In genomic region chr4:52015366-52015765, GRCh38 we compare ENCODE assay signal across 10 cellular contexts. TPM values are rescaled to one million over a fixed set of nuclear protein-coding genes. Genes with fewer than 3 reads are reported as not detected.
DNase-seq lines count a peak whose midpoint lies in the region; ATAC-seq and TF ChIP-seq lines count a peak whose summit lies in the region.
"Had no signal": no experiment of that assay in that cellular context is flagged by ENCODE, and none has a peak within 500 bp of the region (broad histone marks: within the 10 kb centered on the region; RNA-seq: fewer than 3 reads in every experiment).

No MANE protein-coding gene starts in this region.

- no peak for ATAC-seq in stimulated activated memory B cell treated with anti-CD40 and anti-IgM and Interleukin-4, amounts not matched to agents 10 μg/mL and 1 μg/mL and 100 μg/mL, for 72 hours
- no peak for ATAC-seq in T-cell (replicated peaks in 1 of 4)
- no peak for ATAC-seq in HG03135 (IDR thresholded peaks at IDR 0.05; ENCODE audit: unreplicated experiment)

- H3K9me3 Mint-ChIP-seq in endodermal cell (no peaks in the 10 kb centered on the region), T-cell (no peaks in the 10 kb centered on the region)
- H3K9me3 Mint-ChIP-seq in stimulated activated memory B cell treated with anti-CD40 and anti-IgM and Interleukin-4, amounts not matched to agents 10 μg/mL and 1 μg/mL and 100 μg/mL, for 72 hours = no peaks in the 10 kb centered on the region
- H3K9me3 Mint-ChIP-seq: dendritic cell treated with granulocyte-macrophage colony-stimulating factor and Interleukin-4, amounts not matched to agents 40 ng/mL and 50 ng/mL, for 4 days had no signal

- no peak overlapping the region for H3K9ac ChIP-seq in OCI-LY3 (ENCODE audit: low read length)
- H3K9ac ChIP-seq in endodermal cell (ENCODE audit: extremely low read depth, low read length, poor library complexity, severe bottlenecking) = no peak overlapping the region

- no peaks in the 10 kb centered on the region for H3K9me3 ChIP-seq in OCI-LY3 (ENCODE audit: insufficient read depth, low read length)
- H3K9me3 ChIP-seq in endodermal cell (ENCODE audit: control insufficient read depth, low read length) = no peaks in the 10 kb centered on the region

- peak; percentile 21; the same call in 1 of the 2 replicates for TF ChIP-seq CTCF in OCI-LY3 (IDR thresholded peaks at IDR 0.05; ENCODE audit: low read depth, low read length)
- TF ChIP-seq CTCF in endodermal cell (conservative IDR thresholded peaks at IDR 0.05) = peak; percentile 72

- POLR2A ChIA-PET in T-cell (lab: Charles Lee) = no interaction called here

- H3K4me3 ChIP-seq in OCI-LY3 (ENCODE audit: low read length) (no peak overlapping the region), endodermal cell (ENCODE audit: low read length) (no peak overlapping the region)

- peaks cover 10% of the 10 kb centered on the region for H3K4me1 ChIP-seq in OCI-LY3 (ENCODE audit: low read length)
- peaks cover 11% of the 10 kb centered on the region for H3K4me1 ChIP-seq in endodermal cell (ENCODE audit: control insufficient read depth, insufficient read depth, low read length)

- H3K4me3 Mint-ChIP-seq in endodermal cell (no peak overlapping the region), T-cell (no peak overlapping the region)
- no peak overlapping the region for H3K4me3 Mint-ChIP-seq in stimulated activated memory B cell treated with anti-CD40 and anti-IgM and Interleukin-4, amounts not matched to agents 10 μg/mL and 1 μg/mL and 100 μg/mL, for 72 hours
- H3K4me3 Mint-ChIP-seq: dendritic cell treated with granulocyte-macrophage colony-stimulating factor and Interleukin-4, amounts not matched to agents 40 ng/mL and 50 ng/mL, for 4 days had no signal

- H3K27ac Mint-ChIP-seq in endodermal cell = no peak overlapping the region
- H3K27ac Mint-ChIP-seq in stimulated activated memory B cell treated with anti-CD40 and anti-IgM and Interleukin-4, amounts not matched to agents 10 μg/mL and 1 μg/mL and 100 μg/mL, for 72 hours = no peak overlapping the region
- H3K27ac Mint-ChIP-seq in T-cell = no peak overlapping the region
- H3K27ac Mint-ChIP-seq: dendritic cell treated with granulocyte-macrophage colony-stimulating factor and Interleukin-4, amounts not matched to agents 40 ng/mL and 50 ng/mL, for 4 days had no signal

- no peaks in the 10 kb centered on the region for H3K27me3 Mint-ChIP-seq in endodermal cell (ENCODE audit: insufficient read depth)
- H3K27me3 Mint-ChIP-seq in stimulated activated memory B cell treated with anti-CD40 and anti-IgM and Interleukin-4, amounts not matched to agents 10 μg/mL and 1 μg/mL and 100 μg/mL, for 72 hours = no peaks in the 10 kb centered on the region
- H3K27me3 Mint-ChIP-seq in T-cell = no peaks in the 10 kb centered on the region
- H3K27me3 Mint-ChIP-seq: dendritic cell treated with granulocyte-macrophage colony-stimulating factor and Interleukin-4, amounts not matched to agents 40 ng/mL and 50 ng/mL, for 4 days had no signal

- CTCF ChIA-PET in T-cell (lab: Charles Lee) = no interaction called here

- H3K36me3 ChIP-seq in OCI-LY3 (replicated peaks; ENCODE audit: low read depth, low read length) = no peaks in the 10 kb centered on the region
- H3K36me3 ChIP-seq in endodermal cell (ENCODE audit: control insufficient read depth, insufficient read depth, low read length) = peaks cover 5% of the 10 kb centered on the region

- peaks cover 16% of the 10 kb centered on the region for H3K4me1 Mint-ChIP-seq in endodermal cell
- H3K4me1 Mint-ChIP-seq in stimulated activated memory B cell treated with anti-CD40 and anti-IgM and Interleukin-4, amounts not matched to agents 10 μg/mL and 1 μg/mL and 100 μg/mL, for 72 hours = peaks cover 6% of the 10 kb centered on the region
- peaks cover 0 to 3% (median 0%) of the 10 kb centered on the region in 3 donors for H3K4me1 Mint-ChIP-seq in T-cell

- DNase-seq in NCI-H1694 treated with DMSO at 0.1 percent for 48 hours (lab: John Stamatoyannopoulos, UW) = peak; percentile 6
- DNase-seq in NCI-H1694 (lab: John Stamatoyannopoulos, UW) = no peak
- no peak for DNase-seq in endodermal cell
- peak; percentile 39 for DNase-seq in renal cortical epithelial cell (ENCODE audit: low read depth)
- no peak for DNase-seq in T-cell
- DNase-seq: T1000 had no signal

- H3K27me3 ChIP-seq in OCI-LY3 (ENCODE audit: low read depth, low read length) = no peaks in the 10 kb centered on the region
- no peaks in the 10 kb centered on the region for H3K27me3 ChIP-seq in endodermal cell (ENCODE audit: control insufficient read depth, insufficient read depth, low read length, poor library complexity, severe bottlenecking)

- H3K4me2 ChIP-seq in OCI-LY3 (ENCODE audit: low read length) = 0 out of 2 replicates have a peak overlapping the region, but pooled peaks have one; percentile 16

- no peak overlapping the region for H2AFZ ChIP-seq in OCI-LY3 (ENCODE audit: low read depth, low read length)

- no peaks in the 10 kb centered on the region for H4K20me1 ChIP-seq in OCI-LY3 (ENCODE audit: insufficient read depth, low read length)

- H3K27ac ChIP-seq in OCI-LY3 (ENCODE audit: low read length) (no peak overlapping the region), endodermal cell (ENCODE audit: low read depth, low read length) (no peak overlapping the region)

- H3K36me3 Mint-ChIP-seq in endodermal cell (ENCODE audit: low read depth) (peaks cover 1% of the 10 kb centered on the region), T-cell (peaks cover 2% of the 10 kb centered on the region)
- H3K36me3 Mint-ChIP-seq in stimulated activated memory B cell treated with anti-CD40 and anti-IgM and Interleukin-4, amounts not matched to agents 10 μg/mL and 1 μg/mL and 100 μg/mL, for 72 hours = peaks cover 4% of the 10 kb centered on the region

- no peaks in the 10 kb centered on the region for H3K79me2 ChIP-seq in OCI-LY3 (ENCODE audit: low read length)

- WGBS in endodermal cell (ENCODE audit: insufficient coverage in 1 of 2, insufficient read length in 1 of 2), 2 experiments = 84 to 91% methylated on average over 3 to 5 of the region's 7 CpGs

RNA-seq across cellular contexts. Expression of gene LRRC66, which starts 4.8 kb away (rescaled TPM):
- total RNA-seq in endodermal cell (under 1 TPM; 0.15 to 0.35 TPM), renal cortical epithelial cell (0.55 TPM in 1 of 2 replicates, not detected in the other), T-cell (under 1 TPM; 0.13 to 0.47 (median 0.20) TPM)
- polyA plus RNA-seq in endodermal cell (2013, experiment 1 of 2) = 0.07 TPM
- polyA plus RNA-seq in endodermal cell (2013, experiment 2 of 2) = 0.29 TPM

RNA-seq across cellular contexts. Expression of gene SGCB, which starts 22.7 kb away (rescaled TPM):
- total RNA-seq in endodermal cell (10 to 100 TPM; 35.1 to 36.2 TPM), renal cortical epithelial cell (15.3 and 38.9 TPM in 2 replicates), T-cell (1 to 10 TPM; 5.1 to 8.8 (median 7.7) TPM)
- polyA plus RNA-seq in endodermal cell (2013, experiment 1 of 2) = 42.0 TPM
- 43.9 TPM for polyA plus RNA-seq in endodermal cell (2013, experiment 2 of 2)

RNA-seq across cellular contexts. Expression of gene SPATA18, which starts 35.7 kb away (rescaled TPM):
- total RNA-seq in endodermal cell (1 to 10 TPM; 1.4 to 3.3 TPM), renal cortical epithelial cell (7.3 and 20.8 TPM in 2 replicates), T-cell (under 1 TPM in 2 of 5 donors, not detected in 3; 0.35 to 0.36 TPM)
- polyA plus RNA-seq in endodermal cell (2013, experiment 1 of 2) = 3.9 TPM
- polyA plus RNA-seq in endodermal cell (2013, experiment 2 of 2) = 2.6 TPM

Comparison
In these comparisons a context has a peak if more than half of its experiments do, and no peak if none do; other contexts are left out.
1. DNase-seq: peak in NCI-H1694 treated with DMSO at 0.1 percent for 48 hours (single experiment) and renal cortical epithelial cell (single experiment); none in NCI-H1694 (single experiment), endodermal cell (single experiment) and T-cell (0 of 34).